ENCODE assay signal across 8 cellular contexts in genomic region chr19:4870025-4870700, GRCh38. TPM values are rescaled to one million over a fixed set of nuclear protein-coding genes. Genes with fewer than 3 reads are reported as not detected.
DNase-seq lines count a peak whose midpoint lies in the region; ATAC-seq and TF ChIP-seq lines count a peak whose summit lies in the region.

No MANE protein-coding gene starts in this region.

- H3K27ac ChIP-seq in A673 (ENCODE audit: low read depth, low read length, poor library complexity, severe bottlenecking) (no peak overlapping the region), stomach (peak overlapping the region in 1 of 5 donors; percentile 46)

- DNase-seq in A673 (ENCODE audit: low spot score): peak; percentile 62
- peak; percentile 22 to 68 for DNase-seq in HAP-1 (ENCODE audit: low spot score in 2 of 2)
- peak; percentile 89 for DNase-seq in SW480 (ENCODE audit: low spot score)
- DNase-seq in left ventricle myocardium superior: peak; percentile 38
- peak; percentile 42 for DNase-seq in stomach
- no peak for DNase-seq in NCI-H1436 (lab: John Stamatoyannopoulos, UW)
- no peak for DNase-seq in retina

- TF ChIP-seq POLR2A in stomach (IDR thresholded peaks at IDR 0.05): no peak

- TF ChIP-seq CTCF in A673 (conservative IDR thresholded peaks at IDR 0.05; ENCODE audit: low read depth, low read length) (no peak), stomach (IDR thresholded peaks at IDR 0.05) (no peak)

- intact Hi-C loops in A673 (cut with micrococcal nuclease; ENCODE audit: unreplicated experiment) (no loop called here), left ventricle myocardium superior (cut with micrococcal nuclease) (loop anchor here (10.0 kb wide), 1 partner anchor 165 kb away; no protein-coding TSS in a partner anchor), stomach (cut with DNase I; ENCODE audit: low total_unique reads) (loop anchor here (5.0 kb wide), 2 partner anchors 42 to 162 kb away; no protein-coding TSS in a partner anchor)

- no peaks in the 10 kb centered on the region for H3K9me3 ChIP-seq in A673 (ENCODE audit: low read depth, low read length, poor library complexity, severe bottlenecking)
- no peaks in the 10 kb centered on the region for H3K9me3 ChIP-seq in HAP-1
- no peaks in the 10 kb centered on the region for H3K9me3 ChIP-seq in stomach

- TF ChIP-seq EP300 in stomach (IDR thresholded peaks at IDR 0.05): no peak

- CTCF ChIA-PET in A673 (lab: Charles Lee): interaction anchor here (1.3 kb wide), 1 partner anchor 18 kb away, joined by 3 read pairs; no protein-coding TSS in a partner anchor

- no peak for ATAC-seq in left ventricle myocardium superior
- no peak for ATAC-seq in HG02938 (IDR thresholded peaks at IDR 0.05; ENCODE audit: unreplicated experiment)

- WGBS in stomach, 5 donors: 72 to 80% (median 74%) methylated on average over 10 of the region's 10 CpGs

- no TSS peak for BruUV-seq in A673 (replicated peaks; lab: Mats Ljungman, UMichigan)

- no peaks in the 10 kb centered on the region for H3K36me3 ChIP-seq in A673 (ENCODE audit: insufficient read depth, low read length, poor library complexity, severe bottlenecking)
- H3K36me3 ChIP-seq in HAP-1 (replicated peaks): no peaks in the 10 kb centered on the region
- H3K36me3 ChIP-seq in stomach: no peaks in the 10 kb centered on the region

- H3K27me3 ChIP-seq in A673 (replicated peaks; ENCODE audit: insufficient read depth, low read depth, low read length, poor library complexity) (no peaks in the 10 kb centered on the region), HAP-1 (ENCODE audit: low read depth) (no peaks in the 10 kb centered on the region), stomach (no peaks in the 10 kb centered on the region)

- in situ Hi-C loops in HAP-1 (cut with MboI; ENCODE audit: low sequenced_read_pairs): no loop called here

- no peak overlapping the region for H3K4me3 ChIP-seq in A673 (ENCODE audit: low read depth, low read length, poor library complexity, severe bottlenecking)
- no peak overlapping the region for H3K4me3 ChIP-seq in HAP-1
- H3K4me3 ChIP-seq in stomach: no peak overlapping the region

- H3K4me1 ChIP-seq in A673 (ENCODE audit: insufficient read depth, low read length, poor library complexity, severe bottlenecking): peaks cover 9% of the 10 kb centered on the region
- peaks cover 6% of the 10 kb centered on the region for H3K4me1 ChIP-seq in HAP-1
- H3K4me1 ChIP-seq in stomach: peaks cover 6 to 40% (median 17%) of the 10 kb centered on the region in 4 donors

- POLR2A ChIA-PET in A673 (lab: Charles Lee; ENCODE audit: low non-redundant PET): no interaction called here

RNA-seq across cellular contexts. Expression of gene PLIN3, which starts 2.7 kb away (rescaled TPM):
- total RNA-seq in A673 (2021) (30.6 and 39.9 TPM in 2 replicates), left ventricle myocardium superior (25.8 TPM), stomach (10 to 100 TPM in 4 of 5 donors, 1 to 10 TPM in 1; 8.9 to 42.6 (median 16.3) TPM)
- polyA plus RNA-seq in stomach: 10 to 100 TPM; 39.2 to 55.3 (median 44.0) TPM

RNA-seq across cellular contexts. Expression of gene ARRDC5, which starts 32.5 kb away (rescaled TPM):
- total RNA-seq in A673 (2021): not detected in 2 replicates
- total RNA-seq in left ventricle myocardium superior: not detected
- total RNA-seq in stomach: under 1 TPM in 1 of 5 donors, not detected in 4; 0.73 TPM
- under 1 TPM in 1 of 3 donors, not detected in 2; 0.20 TPM for polyA plus RNA-seq in stomach

RNA-seq across cellular contexts. Expression of gene TICAM1, which starts 38.7 kb away (rescaled TPM):
- 5.6 and 7.0 TPM in 2 replicates for total RNA-seq in A673 (2021)
- total RNA-seq in left ventricle myocardium superior: 6.2 TPM
- 10 to 100 TPM in 3 of 5 donors, 1 to 10 TPM in 2; 1.8 to 46.9 (median 19.6) TPM for total RNA-seq in stomach
- 10 to 100 TPM; 11.6 to 16.2 (median 13.7) TPM for polyA plus RNA-seq in stomach

RNA-seq across cellular contexts. Expression of gene UHRF1, which starts 39.1 kb away (rescaled TPM):
- total RNA-seq in A673 (2021): 192 and 203 TPM in 2 replicates
- 1.5 TPM for total RNA-seq in left ventricle myocardium superior
- 10 to 100 TPM in 1 of 5 donors, 1 to 10 TPM in 2, under 1 TPM in 2; 0.58 to 20.5 (median 6.4) TPM for total RNA-seq in stomach
- 1 to 10 TPM; 2.0 to 4.4 (median 3.8) TPM for polyA plus RNA-seq in stomach

Comparison
In these comparisons a context has a peak if more than half of its experiments do, and no peak if none do; other contexts are left out.
1. DNase-seq: peak in A673 (single experiment), HAP-1 (2 of 2), SW480 (single experiment), left ventricle myocardium superior (single experiment) and stomach (single experiment); none in NCI-H1436 (single experiment) and retina (single experiment).